In the genomic region with DNA sequence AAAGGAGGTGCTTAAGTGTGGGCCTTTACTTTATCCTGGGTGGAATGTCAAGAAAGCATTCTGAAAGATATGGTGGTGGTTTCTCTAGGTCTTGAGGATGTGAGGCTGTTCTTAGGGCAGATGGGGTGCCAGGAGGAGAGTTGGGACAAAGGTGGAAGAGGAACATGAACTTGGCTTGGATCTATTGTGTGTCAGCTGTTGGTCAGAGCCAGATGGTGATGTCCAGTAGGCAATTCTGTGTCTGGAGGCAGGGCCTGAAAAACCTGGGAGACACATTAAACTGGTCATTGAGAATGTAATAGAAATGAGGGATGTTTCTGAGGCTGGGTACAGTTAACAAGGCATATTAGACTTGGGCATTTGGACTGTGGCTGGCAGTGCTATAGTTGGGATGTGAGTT, we compare ENCODE assay signal across 19 cellular contexts. TPM values are rescaled to one million over a fixed set of nuclear protein-coding genes. Genes with fewer than 3 reads are reported as not detected.
DNase-seq lines count a peak whose midpoint lies in the region; ATAC-seq and TF ChIP-seq lines count a peak whose summit lies in the region.
"Had no signal": no experiment of that assay in that cellular context is flagged by ENCODE, and none has a peak within 500 bp of the region (broad histone marks: within the 10 kb centered on the region; RNA-seq: fewer than 3 reads in every experiment).

No MANE protein-coding gene starts in this region.

- peak overlapping the region; percentile 64 for H3K27ac ChIP-seq in PC-3 (ENCODE audit: low read length)
- H3K27ac ChIP-seq: SJCRH30 had no signal

- peaks cover 0 to 7% (median 0%) of the 10 kb centered on the region in 5 experiments for H3K9me3 Mint-ChIP-seq in brain
- no peaks in the 10 kb centered on the region for H3K9me3 Mint-ChIP-seq in stimulated activated naive B cell treated with anti-CD40 and anti-IgM and Interleukin-4, amounts not matched to agents 10 μg/mL and 1 μg/mL and 100 μg/mL, for 72 hours
- H3K9me3 Mint-ChIP-seq in Calu3 (ENCODE audit: low read depth, unreplicated experiment), result no peaks in the 10 kb centered on the region
- H3K9me3 Mint-ChIP-seq: CD14-positive monocyte had no signal

- H3K4me3 Mint-ChIP-seq in brain (peak overlapping the region in 1 of 5 experiments; percentile 26), Calu3 (ENCODE audit: low read depth, unreplicated experiment) (no peak overlapping the region)
- H3K4me3 Mint-ChIP-seq in stimulated activated naive B cell treated with anti-CD40 and anti-IgM and Interleukin-4, amounts not matched to agents 10 μg/mL and 1 μg/mL and 100 μg/mL, for 72 hours, result no peak overlapping the region
- H3K4me3 Mint-ChIP-seq: CD14-positive monocyte had no signal

- peaks cover 52% of the 10 kb centered on the region for H3K4me1 ChIP-seq in PC-3 (ENCODE audit: insufficient read depth, low read length)

- no peaks in the 10 kb centered on the region for H3K79me2 ChIP-seq in PC-3 (ENCODE audit: low read length)

- H3K4me3 ChIP-seq in PC-3 (ENCODE audit: low read length), result no peak overlapping the region
- H3K4me3 ChIP-seq: K562, SJCRH30 had no signal

- no peak overlapping the region for H2AFZ ChIP-seq in PC-3 (ENCODE audit: low read length)

- no peaks in the 10 kb centered on the region for H3K36me3 Mint-ChIP-seq in brain
- no peaks in the 10 kb centered on the region for H3K36me3 Mint-ChIP-seq in stimulated activated naive B cell treated with anti-CD40 and anti-IgM and Interleukin-4, amounts not matched to agents 10 μg/mL and 1 μg/mL and 100 μg/mL, for 72 hours
- no peaks in the 10 kb centered on the region for H3K36me3 Mint-ChIP-seq in Calu3 (ENCODE audit: insufficient read depth, unreplicated experiment)
- H3K36me3 Mint-ChIP-seq: CD14-positive monocyte had no signal

- CTCF ChIA-PET in PC-3 (lab: Charles Lee) (no interaction called here), Calu3 (lab: Charles Lee) (no interaction called here)

- H3K36me3 ChIP-seq in PC-3 (ENCODE audit: low read depth, low read length), result no peaks in the 10 kb centered on the region
- H3K36me3 ChIP-seq: SJCRH30 had no signal

- H3K9ac ChIP-seq in PC-3 (ENCODE audit: low read length), result peak overlapping the region; percentile 22; the same call in 1 of the 2 replicates

- no peaks in the 10 kb centered on the region for H4K20me1 ChIP-seq in PC-3 (ENCODE audit: low read length)

- H3K9me2 ChIP-seq in PC-3 (replicated peaks; ENCODE audit: low read length), result no peaks in the 10 kb centered on the region

- H3K4me1 Mint-ChIP-seq in brain, result peaks cover 57% of the 10 kb centered on the region
- H3K4me1 Mint-ChIP-seq in stimulated activated naive B cell treated with anti-CD40 and anti-IgM and Interleukin-4, amounts not matched to agents 10 μg/mL and 1 μg/mL and 100 μg/mL, for 72 hours, result peaks cover 8 to 15% of the 10 kb centered on the region in 2 donors
- no peaks in the 10 kb centered on the region for H3K4me1 Mint-ChIP-seq in Calu3 (ENCODE audit: low read depth, unreplicated experiment)

- peaks cover 36% of the 10 kb centered on the region for H3K27me3 Mint-ChIP-seq in brain
- H3K27me3 Mint-ChIP-seq in stimulated activated naive B cell treated with anti-CD40 and anti-IgM and Interleukin-4, amounts not matched to agents 10 μg/mL and 1 μg/mL and 100 μg/mL, for 72 hours, result no peaks in the 10 kb centered on the region
- peaks cover 19% of the 10 kb centered on the region for H3K27me3 Mint-ChIP-seq in Calu3 (ENCODE audit: unreplicated experiment)

- POLR2A ChIA-PET in PC-3 (lab: Charles Lee; ENCODE audit: unreplicated experiment), result no interaction called here

- DNase-seq in PC-3 (no peak), islet precursor cell (peak; percentile 32), COR-L47 (lab: John Stamatoyannopoulos, UW) (no peak), Calu3 (no peak)
- DNase-seq in stimulated activated naive B cell treated with anti-CD40 and anti-IgM and Interleukin-4, amounts not matched to agents 10 μg/mL and 1 μg/mL and 100 μg/mL, for 72 hours, result no peak
- DNase-seq in activated CD8-positive, alpha-beta memory T cell treated with anti-CD3 and anti-CD28 coated beads for 24 hours, result no peak
- DNase-seq: AML-193; Caco-2; H7; NCI-H1436; NCI-H2029; NCI-H2171; NCI-H446; NK-92 treated with Interleukin-12 subunit alpha and Interleukin-12 subunit beta, amount 100 ng/mL, for 24 hours; RPMI8226; SJCRH30 had no signal

- H3K4me2 ChIP-seq in PC-3 (ENCODE audit: low read length), result peak overlapping the region; percentile 44

- H3F3A ChIP-seq in PC-3 (ENCODE audit: low read length, unreplicated experiment), result no peaks in the 10 kb centered on the region

- no peak for TF ChIP-seq CTCF in PC-3 (conservative IDR thresholded peaks at IDR 0.05; ENCODE audit: low read depth, low read length)
- no peak for TF ChIP-seq CTCF in brain (conservative IDR thresholded peaks at IDR 0.05)
- no peak for TF ChIP-seq CTCF in Calu3 (IDR thresholded peaks at IDR 0.05; ENCODE audit: unreplicated experiment)

- H3K27ac Mint-ChIP-seq in brain (peak overlapping the region; percentile 18 to 91 (median 87)), Calu3 (ENCODE audit: unreplicated experiment) (no peak overlapping the region)
- peak overlapping the region; percentile 62 for H3K27ac Mint-ChIP-seq in stimulated activated naive B cell treated with anti-CD40 and anti-IgM and Interleukin-4, amounts not matched to agents 10 μg/mL and 1 μg/mL and 100 μg/mL, for 72 hours

- H3K27me3 ChIP-seq in PC-3 (ENCODE audit: low read length), result no peaks in the 10 kb centered on the region
- H3K27me3 ChIP-seq: SJCRH30 had no signal

- no peaks in the 10 kb centered on the region for H3K9me3 ChIP-seq in PC-3 (ENCODE audit: low read length)
- H3K9me3 ChIP-seq: Caco-2, SJCRH30 had no signal

- intact Hi-C loops in PC-3 (cut with micrococcal nuclease) (loop anchor here (5.0 kb wide), 1 partner anchor 33 kb away; a partner anchor contains a TSS), Calu3 (cut with micrococcal nuclease; ENCODE audit: unreplicated experiment) (loop anchor here (10.0 kb wide), 1 partner anchor 140 kb away; no protein-coding TSS in a partner anchor)

- no TSS peak for BruUV-seq in PC-3 (replicated peaks; lab: Mats Ljungman, UMichigan)
- BruUV-seq in Calu3 (replicated peaks; lab: Mats Ljungman, UMichigan), result no TSS peak

- no peak for ATAC-seq in PC-3
- no peak for ATAC-seq in stimulated activated naive B cell treated with anti-CD40 and anti-IgM and Interleukin-4, amounts not matched to agents 10 μg/mL and 1 μg/mL and 100 μg/mL, for 72 hours (replicated peaks)
- ATAC-seq: K562 had no signal

RNA-seq across cellular contexts. Expression of a gene that starts 32.6 kb away (rescaled TPM):
- total RNA-seq in PC-3 (2014; rRNA removed), result 2.7 and 3.4 TPM in 2 replicates
- polyA plus RNA-seq in brain (ENCODE audit: insufficient read depth, low read depth, low replicate concordance), result 20.2 TPM
- total RNA-seq in Calu3 (2022), result 0.49 and 0.54 TPM in 2 replicates
- polyA plus RNA-seq: CD14-positive monocyte had no signal

RNA-seq across cellular contexts. Expression of a gene that starts 48.0 kb away (rescaled TPM):
- 33.9 and 38.0 TPM in 2 replicates for total RNA-seq in PC-3 (2014; rRNA removed)
- polyA plus RNA-seq in brain (ENCODE audit: insufficient read depth, low read depth, low replicate concordance), result 24.1 TPM
- 15.7 and 18.2 TPM in 2 replicates for total RNA-seq in Calu3 (2022)
